ENCODE assay signal across 10 cellular contexts in the genomic region with DNA sequence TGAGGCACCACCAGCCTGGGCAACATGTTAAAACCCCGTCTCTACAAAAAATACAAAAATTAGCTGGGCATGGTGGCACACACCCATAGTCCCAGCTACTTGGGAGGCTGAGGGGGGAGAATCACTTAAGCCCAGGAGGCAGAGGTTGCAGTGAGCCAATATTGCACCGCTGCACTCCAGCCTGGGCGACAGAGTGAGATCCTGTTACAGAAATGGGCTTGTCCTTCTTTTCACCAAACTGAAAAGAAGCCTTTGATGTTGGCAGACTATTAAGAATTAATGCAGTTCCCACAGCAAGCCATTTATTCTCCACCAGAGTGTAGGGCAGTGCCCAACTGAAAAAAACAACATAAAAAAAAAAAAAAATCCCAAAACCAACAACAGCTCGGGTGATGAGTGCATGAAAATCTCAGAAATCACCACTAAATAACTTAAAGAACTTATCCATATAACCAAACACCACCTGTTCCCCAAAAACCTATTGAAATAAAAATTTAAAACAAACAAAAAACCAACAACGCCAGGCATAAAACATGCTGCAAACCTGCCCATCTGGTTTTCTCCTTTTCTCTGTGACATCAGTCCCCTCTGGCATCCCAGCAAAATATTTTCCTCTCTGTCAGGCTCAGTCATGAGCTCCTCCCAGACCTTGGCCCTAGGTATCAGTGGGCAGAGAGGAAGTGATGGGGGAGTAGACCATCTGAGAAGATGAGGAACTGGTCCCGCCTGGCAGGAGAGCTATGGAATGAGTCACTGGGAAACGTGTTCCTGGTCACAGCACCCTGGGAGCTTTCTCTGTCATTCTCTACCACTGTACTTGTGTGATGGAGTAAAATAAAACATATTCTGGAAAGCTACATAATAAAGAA. TPM values are rescaled to one million over a fixed set of nuclear protein-coding genes. Genes with fewer than 3 reads are reported as not detected.
DNase-seq lines count a peak whose midpoint lies in the region; ATAC-seq and TF ChIP-seq lines count a peak whose summit lies in the region.
"Had no signal": no experiment of that assay in that cellular context is flagged by ENCODE, and none has a peak within 500 bp of the region (broad histone marks: within the 10 kb centered on the region; RNA-seq: fewer than 3 reads in every experiment).

No MANE protein-coding gene starts in this region.

- no peaks in the 10 kb centered on the region for H3K27me3 ChIP-seq in BLaER1 treated with 17β-estradiol and CSF1 and Interleukin-3, amounts not matched to agents 10 nM and 100 nM
- H3K27me3 ChIP-seq in body of pancreas, result no peaks in the 10 kb centered on the region

- H3K36me3 ChIP-seq in BLaER1 treated with 17β-estradiol and CSF1 and Interleukin-3, amounts not matched to agents 10 nM and 100 nM, result no peaks in the 10 kb centered on the region
- H3K36me3 ChIP-seq in body of pancreas (replicated peaks in 1 of 2; ENCODE audit: insufficient read depth in 1 of 2, low read depth in 2 of 2), result no peaks in the 10 kb centered on the region

- H3K4me2 ChIP-seq in BLaER1 treated with 17β-estradiol and CSF1 and Interleukin-3, amounts not matched to agents 10 nM and 100 nM, result peak overlapping the region in 7 of 11 experiments; percentile 20 to 71 (median 51); a peak in 13 of 22 replicates

- H3K4me1 ChIP-seq in BLaER1 treated with 17β-estradiol and CSF1 and Interleukin-3, amounts not matched to agents 10 nM and 100 nM, result peaks cover 30 to 62% (median 36%) of the 10 kb centered on the region in 10 experiments
- peaks cover 7% of the 10 kb centered on the region for H3K4me1 ChIP-seq in body of pancreas

- TF ChIP-seq CTCF in body of pancreas (IDR thresholded peaks at IDR 0.05), result no peak

- no peaks in the 10 kb centered on the region for H3K9me3 ChIP-seq in BLaER1 treated with 17β-estradiol and CSF1 and Interleukin-3, amounts not matched to agents 10 nM and 100 nM (replicated peaks in 1 of 11)
- no peaks in the 10 kb centered on the region for H3K9me3 ChIP-seq in body of pancreas

- DNase-seq in LoVo (ENCODE audit: low spot score), result peak; percentile 75
- peak in 3 of 4 donors; percentile 32 to 61 (median 48) for DNase-seq in body of pancreas
- DNase-seq in lung microvascular endothelial cell (ENCODE audit: low read depth in 2 of 2), result peak; percentile 34 to 77
- no peak for DNase-seq in activated naive CD4-positive, alpha-beta T cell treated with anti-CD3 and anti-CD28 coated beads for 36 hours
- DNase-seq in sciatic nerve (ENCODE audit: low spot score), result no peak
- no peak for DNase-seq in stimulated activated CD8-positive, alpha-beta memory T cell treated with anti-CD3 and anti-CD28 coated beads, Interleukin-4, amount 100 ng/mL, for 48 hours
- DNase-seq: activated naive CD4-positive, alpha-beta T cell treated with Interleukin-2 at 50 U/mL for 16 hours had no signal

- H3K27ac ChIP-seq in BLaER1 treated with 17β-estradiol and CSF1 and Interleukin-3, amounts not matched to agents 10 nM and 100 nM, result no peak overlapping the region
- H3K27ac ChIP-seq in body of pancreas, result peak overlapping the region in 1 of 4 donors; percentile 63

- H3K4me1 Mint-ChIP-seq in activated naive CD4-positive, alpha-beta T cell treated with anti-CD3 and anti-CD28 coated beads for 36 hours (ENCODE audit: low read depth), result peaks cover 13% of the 10 kb centered on the region

- H3K9ac ChIP-seq in BLaER1 treated with 17β-estradiol and CSF1 and Interleukin-3, amounts not matched to agents 10 nM and 100 nM, result no peak overlapping the region

- H3K4me3 Mint-ChIP-seq in activated naive CD4-positive, alpha-beta T cell treated with anti-CD3 and anti-CD28 coated beads for 36 hours, result no peak overlapping the region
- H3K4me3 Mint-ChIP-seq: IgD-negative memory B cell had no signal

- CTCF ChIA-PET in activated naive CD4-positive, alpha-beta T cell treated with anti-CD3 and anti-CD28 coated beads for 36 hours (lab: Charles Lee), result interaction anchor here (1.1 to 2.3 kb wide), 2 partner anchors 21 to 117 kb away, joined by 5 to 9 read pairs; no protein-coding TSS in a partner anchor

- ATAC-seq in body of pancreas (peak; percentile 36), HG02763 (IDR thresholded peaks at IDR 0.05; ENCODE audit: unreplicated experiment) (no peak), sciatic nerve (no peak)

- H3K9me3 Mint-ChIP-seq in activated naive CD4-positive, alpha-beta T cell treated with anti-CD3 and anti-CD28 coated beads for 36 hours, result no peaks in the 10 kb centered on the region
- H3K9me3 Mint-ChIP-seq: IgD-negative memory B cell had no signal

- no peak overlapping the region for H3K27ac Mint-ChIP-seq in activated naive CD4-positive, alpha-beta T cell treated with anti-CD3 and anti-CD28 coated beads for 36 hours

- intact Hi-C loops in body of pancreas (cut with DNase I) (no loop called here), sciatic nerve (cut with DNase I) (no loop called here)
- intact Hi-C loops in activated naive CD4-positive, alpha-beta T cell treated with anti-CD3 and anti-CD28 coated beads for 36 hours (cut with micrococcal nuclease), result no loop called here

- H3K36me3 Mint-ChIP-seq in activated naive CD4-positive, alpha-beta T cell treated with anti-CD3 and anti-CD28 coated beads for 36 hours (ENCODE audit: low read depth), result no peaks in the 10 kb centered on the region

- H3K27me3 Mint-ChIP-seq in activated naive CD4-positive, alpha-beta T cell treated with anti-CD3 and anti-CD28 coated beads for 36 hours (ENCODE audit: low read depth), result no peaks in the 10 kb centered on the region

- TF ChIP-seq POLR2A in body of pancreas (IDR thresholded peaks at IDR 0.05), result no peak

- peaks cover 0 to 8% (median 0%) of the 10 kb centered on the region in 11 experiments; a peak in 1 of 22 replicates for H4K20me1 ChIP-seq in BLaER1 treated with 17β-estradiol and CSF1 and Interleukin-3, amounts not matched to agents 10 nM and 100 nM

- WGBS in body of pancreas, 2 donors, result 54 to 58% methylated on average over 7 of the region's 7 CpGs

- no peak overlapping the region for H3K4me3 ChIP-seq in BLaER1 treated with 17β-estradiol and CSF1 and Interleukin-3, amounts not matched to agents 10 nM and 100 nM
- H3K4me3 ChIP-seq in body of pancreas, result no peak overlapping the region

RNA-seq across cellular contexts. Expression of a gene that starts 4.8 kb away (rescaled TPM):
- total RNA-seq in body of pancreas (10 to 100 TPM; 86.0 to 93.9 TPM), lung microvascular endothelial cell (220 and 239 TPM in 2 replicates), sciatic nerve (99.2 TPM)
- 100 to 1,000 TPM; 164 to 171 TPM for total RNA-seq in activated naive CD4-positive, alpha-beta T cell treated with anti-CD3 and anti-CD28 coated beads for 36 hours

RNA-seq across cellular contexts. Expression of a gene that starts 21.6 kb away (rescaled TPM):
- total RNA-seq in body of pancreas, result 100 to 1,000 TPM in 1 of 2 donors, 10 to 100 TPM in 1; 48.5 to 143 TPM
- total RNA-seq in lung microvascular endothelial cell, result 189 and 344 TPM in 2 replicates
- total RNA-seq in activated naive CD4-positive, alpha-beta T cell treated with anti-CD3 and anti-CD28 coated beads for 36 hours, result 10 to 100 TPM; 93.4 to 93.5 TPM
- total RNA-seq in sciatic nerve, result 431 TPM

RNA-seq across cellular contexts. Expression of a gene that starts 28.1 kb away (rescaled TPM):
- 10 to 100 TPM; 16.9 to 24.1 TPM for total RNA-seq in body of pancreas
- 12.6 and 17.5 TPM in 2 replicates for total RNA-seq in lung microvascular endothelial cell
- total RNA-seq in activated naive CD4-positive, alpha-beta T cell treated with anti-CD3 and anti-CD28 coated beads for 36 hours, result 10 to 100 TPM; 33.1 to 35.3 TPM
- 26.6 TPM for total RNA-seq in sciatic nerve

RNA-seq across cellular contexts. Expression of a gene that starts 28.1 kb away (rescaled TPM):
- total RNA-seq in body of pancreas (10 to 100 TPM in 1 of 2 donors, 1 to 10 TPM in 1; 2.3 to 11.2 TPM), lung microvascular endothelial cell (26.0 and 30.5 TPM in 2 replicates), sciatic nerve (12.9 TPM)
- 10 to 100 TPM; 56.8 to 59.2 TPM for total RNA-seq in activated naive CD4-positive, alpha-beta T cell treated with anti-CD3 and anti-CD28 coated beads for 36 hours

RNA-seq across cellular contexts. Expression of a gene that starts 36.4 kb away (rescaled TPM):
- total RNA-seq in body of pancreas (100 to 1,000 TPM; 183 to 359 TPM), lung microvascular endothelial cell (494 and 598 TPM in 2 replicates), sciatic nerve (165 TPM)
- 100 to 1,000 TPM; 536 to 540 TPM for total RNA-seq in activated naive CD4-positive, alpha-beta T cell treated with anti-CD3 and anti-CD28 coated beads for 36 hours

Comparison
In these comparisons a context has a peak if more than half of its experiments do, and no peak if none do; other contexts are left out.
1. DNase-seq: peak in LoVo (single experiment), body of pancreas (3 of 4) and lung microvascular endothelial cell (2 of 2); none in activated naive CD4-positive, alpha-beta T cell treated with anti-CD3 and anti-CD28 coated beads for 36 hours (single experiment), sciatic nerve (single experiment) and stimulated activated CD8-positive, alpha-beta memory T cell treated with anti-CD3 and anti-CD28 coated beads, Interleukin-4, amount 100 ng/mL, for 48 hours (single experiment).